28 cellular contexts compared by ENCODE assay signal in the genomic region with DNA sequence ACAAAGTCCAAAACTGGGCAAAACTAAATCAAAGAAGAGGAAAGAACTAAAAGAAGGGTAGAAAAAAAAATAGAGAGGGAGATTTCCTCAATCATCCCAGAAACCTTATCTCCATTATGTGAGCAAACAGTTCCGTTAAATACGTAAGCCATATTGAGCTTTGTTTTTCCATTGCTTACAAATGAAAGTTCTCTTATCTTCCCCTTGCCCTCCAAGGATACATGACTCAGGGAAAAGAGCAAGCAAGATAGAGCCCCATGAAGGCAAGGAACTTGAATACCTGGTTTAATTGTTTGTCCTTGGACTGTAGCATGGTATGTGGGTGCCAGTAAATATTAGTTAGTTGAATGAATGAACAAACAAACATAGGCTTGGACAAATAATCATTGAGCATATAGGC.
"Had no signal": no experiment of that assay in that cellular context is flagged by ENCODE, and none has a peak within 500 bp of the region (broad histone marks: within the 10 kb centered on the region; RNA-seq: fewer than 3 reads in every experiment).

No MANE protein-coding gene starts in this region.

- H3K36me3 ChIP-seq: ascending aorta, cardiac muscle cell had no signal

- ATAC-seq: activated CD8-positive, alpha-beta T cell treated with anti-CD3 and anti-CD28 coated beads for 36 hours; activated naive CD8-positive, alpha-beta T cell treated with anti-CD3 and anti-CD28 coated beads, Interleukin-2, amount 50 U/mL, for 24 hours; T-cell had no signal

- FAIRE-seq: bronchial epithelial cell, TTC549 had no signal

- DNase-seq: activated B cell treated with CpG ODN at 0.5 μM for 24 hours; activated CD4-positive, alpha-beta memory T cell treated with anti-CD3 and anti-CD28 coated beads for 36 hours; activated CD4-positive, alpha-beta T cell treated with anti-CD3 and anti-CD28 coated beads for 4 hours; activated CD4-positive, alpha-beta T cell treated with anti-CD3 and anti-CD28 coated beads, Interleukin-2, amount 10 ng/mL, durations not matched to agents 24 days and 14 days; activated CD4-positive, alpha-beta T cell treated with anti-CD3 and anti-CD28 coated beads, Interleukin-2, amount 50 U/mL, for 1 hour; activated CD4-positive, alpha-beta T cell treated with anti-CD3 and anti-CD28 coated beads, Interleukin-2, amount 50 U/mL, for 4 hours; activated CD4-positive, CD25-positive, alpha-beta regulatory T cell treated with anti-CD3 and anti-CD28 coated beads, Interleukin-2, amount 50 U/mL, for 72 hours; activated CD8-positive, alpha-beta memory T cell treated with anti-CD3 and anti-CD28 coated beads, Interleukin-2, amount 50 U/mL, for 48 hours; activated CD8-positive, alpha-beta T cell treated with anti-CD3 and anti-CD28 coated beads for 36 hours; activated effector memory CD4-positive, alpha-beta T cell treated with anti-CD3 and anti-CD28 coated beads, Interleukin-2, amount 50 U/mL, for 16 hours; activated naive CD4-positive, alpha-beta T cell treated with anti-CD3 and anti-CD28 coated beads, Interleukin-2, amount 10 ng/mL, durations not matched to agents 7 days and 5 days; activated naive CD4-positive, alpha-beta T cell treated with Interleukin-2 at 50 U/mL for 16 hours; activated naive CD8-positive, alpha-beta T cell treated with anti-CD3 and anti-CD28 coated beads, Interleukin-2, amount 10 ng/mL, durations not matched to agents 7 days and 5 days; activated naive CD8-positive, alpha-beta T cell treated with anti-CD3 and anti-CD28 coated beads, Interleukin-2, amount 50 U/mL, for 24 hours; activated T-cell treated with anti-CD3 and anti-CD28 coated beads, Interleukin-2, amount 50 U/mL, for 24 hours; activated T-cell treated with anti-CD3 and anti-CD28 coated beads, Interleukin-2, amount 50 U/mL, for 48 hours; amygdala; anterior cingulate cortex; caudate nucleus; cerebellar nuclear complex; T-cell; T-helper 2 cell; T-helper 9 cell had no signal

- H3K27me3 ChIP-seq: ascending aorta, cardiac muscle cell had no signal

- H3K4me3 ChIP-seq: ascending aorta, cardiac muscle cell had no signal

- H3K4me1 ChIP-seq: ascending aorta had no signal

- H3K27ac ChIP-seq: ascending aorta, cardiac muscle cell, VCaP had no signal

- H3K9me3 ChIP-seq: ascending aorta had no signal
